28 cellular contexts compared by ENCODE assay signal in genomic region chr2:96703021-96703751, GRCh38.
"Had no signal": no experiment of that assay in that cellular context is flagged by ENCODE, and none has a peak within 500 bp of the region (broad histone marks: within the 10 kb centered on the region; RNA-seq: fewer than 3 reads in every experiment).

No MANE protein-coding gene starts in this region.

- H3K27me3 ChIP-seq: colonic mucosa, esophagus squamous epithelium, heart right ventricle, left lung, ovary, stomach, thyroid gland, vagina had no signal

- H3K4me1 Mint-ChIP-seq: nephron; stimulated activated effector memory CD8-positive, alpha-beta T cell treated with anti-CD3 and anti-CD28 coated beads, Interleukin-12 subunit alpha, Interleukin-12 subunit beta, amount 100 ng/mL, for 72 hours had no signal

- H3K27me3 Mint-ChIP-seq: naive thymus-derived CD4-positive, alpha-beta T cell had no signal

- H3K4me3 Mint-ChIP-seq: naive thymus-derived CD4-positive, alpha-beta T cell; nephron; stimulated activated effector memory CD8-positive, alpha-beta T cell treated with anti-CD3 and anti-CD28 coated beads, Interleukin-12 subunit alpha, Interleukin-12 subunit beta, amount 100 ng/mL, for 72 hours had no signal

- H3K36me3 ChIP-seq: colonic mucosa, ovary had no signal

- H3K27ac Mint-ChIP-seq: naive thymus-derived CD4-positive, alpha-beta T cell; nephron; stimulated activated effector memory CD8-positive, alpha-beta T cell treated with anti-CD3 and anti-CD28 coated beads, Interleukin-12 subunit alpha, Interleukin-12 subunit beta, amount 100 ng/mL, for 72 hours had no signal

- H3K4me3 ChIP-seq: colonic mucosa, esophagus squamous epithelium, heart right ventricle, left lung, ovary, stomach, thyroid gland, vagina had no signal

- H3K4me1 ChIP-seq: colonic mucosa, heart right ventricle, left lung, stomach, thyroid gland, vagina had no signal

- H3K9me3 ChIP-seq: colonic mucosa, esophagus squamous epithelium, heart right ventricle, left lung, ovary, stomach, thyroid gland, vagina had no signal

- H3K27ac ChIP-seq: colonic mucosa, esophagus squamous epithelium, heart right ventricle, left lung, ovary, stomach, thyroid gland, vagina had no signal

- FAIRE-seq: endometrium, islet of Langerhans had no signal

- H3K9me3 Mint-ChIP-seq: naive thymus-derived CD4-positive, alpha-beta T cell; nephron; stimulated activated effector memory CD8-positive, alpha-beta T cell treated with anti-CD3 and anti-CD28 coated beads, Interleukin-12 subunit alpha, Interleukin-12 subunit beta, amount 100 ng/mL, for 72 hours had no signal

- DNase-seq: colonic mucosa; dermis blood vessel endothelial cell; effector memory CD4-positive, alpha-beta T cell; erythroblast; esophagus squamous epithelium; foreskin melanocyte; glutamatergic neuron; heart right ventricle; hippocampal formation; left cardiac atrium; mesenchymal stem cell; midbrain; naive thymus-derived CD4-positive, alpha-beta T cell; occipital lobe; ovary; stimulated activated CD4-positive, alpha-beta T cell treated with anti-CD3 and anti-CD28 coated beads, Interleukin-2, amount 100 ng/mL, for 24 hours; stimulated activated CD4-positive, alpha-beta T cell treated with anti-CD3 and anti-CD28 coated beads, Interleukin-4, amount 100 ng/mL, for 24 hours; stimulated activated naive CD4-positive, alpha-beta T cell treated with Interleukin-2 at 50 U/mL for 16 hours; stomach; thyroid gland; trophoblast cell had no signal

- ATAC-seq: heart right ventricle; left cardiac atrium; left lung; naive thymus-derived CD4-positive, alpha-beta T cell; sciatic nerve; stimulated activated effector memory CD8-positive, alpha-beta T cell treated with anti-CD3 and anti-CD28 coated beads, Interleukin-12 subunit alpha, Interleukin-12 subunit beta, amount 100 ng/mL, for 72 hours had no signal
